16 cellular contexts compared by ENCODE assay signal in genomic region chr6:117200067-117200466, GRCh38.
DNase-seq lines count a peak whose midpoint lies in the region; ATAC-seq, FAIRE-seq and TF ChIP-seq lines count a peak whose summit lies in the region.
"Had no signal": no experiment of that assay in that cellular context is flagged by ENCODE, and none has a peak within 500 bp of the region (broad histone marks: within the 10 kb centered on the region; RNA-seq: fewer than 3 reads in every experiment).

No MANE protein-coding gene starts in this region.

- TF ChIP-seq CTCF in bronchial epithelial cell (IDR thresholded peaks at IDR 0.05; ENCODE audit: insufficient read depth, low read length, severe bottlenecking), result no peak

- FAIRE-seq in bronchial epithelial cell (lab: Jason Lieb, UNC), result no peak

- DNase-seq in NCI-H446 (lab: John Stamatoyannopoulos, UW), result peak; percentile 31 to 76
- DNase-seq in bronchial epithelial cell (ENCODE audit: low read depth), result peak; percentile 10
- DNase-seq in inferior parietal cortex (ENCODE audit: extremely low spot score), result peak; percentile 22
- peak; percentile 41 for DNase-seq in superior temporal gyrus (ENCODE audit: extremely low spot score)
- no peak for DNase-seq in GDM1 (lab: John Stamatoyannopoulos, UW)
- DNase-seq: CD8-positive, alpha-beta T cell; H9; IMR-90; MV-4-11; NCI-H1436 treated with DMSO at 0.1 percent for 48 hours; NCI-H2081 treated with DMSO at 0.1 percent for 48 hours; NCI-H345; PC-9 had no signal

- H3K27me3 ChIP-seq in bronchial epithelial cell (ENCODE audit: control insufficient read depth, insufficient read depth, low read length), result no peaks in the 10 kb centered on the region

- H3K36me3 ChIP-seq in bronchial epithelial cell (ENCODE audit: control insufficient read depth, insufficient read depth, low read length), result no peaks in the 10 kb centered on the region

- no peak for ATAC-seq in HG03460 (IDR thresholded peaks at IDR 0.05; ENCODE audit: unreplicated experiment)
- ATAC-seq in HG03025 (IDR thresholded peaks at IDR 0.05; ENCODE audit: low FRiP score, unreplicated experiment), result no peak
- ATAC-seq: CD8-positive, alpha-beta T cell; SK-N-SH treated with all-trans-retinoic acid at 6 μM for 48 hours had no signal

- no peak overlapping the region for H3K4me3 ChIP-seq in bronchial epithelial cell (ENCODE audit: low read depth, low read length)
- H3K4me3 ChIP-seq: PC-9 had no signal
